Comparison of ENCODE assay signal across 8 cellular contexts in genomic region chr22:23956301-23956900, GRCh38. TPM values are rescaled to one million over a fixed set of nuclear protein-coding genes. Genes with fewer than 3 reads are reported as not detected.
A peak's percentile ranks its signal among the peaks of the same experiment; 100 is the strongest.
DNase-seq lines count a peak whose midpoint lies in the region; ATAC-seq and TF ChIP-seq lines count a peak whose summit lies in the region.
"Not testable (repeated sequence)": the region's sequence is repeated elsewhere in the genome, so short reads cannot be mapped to it uniquely, and the experiment has no call there.
"Had no signal": no experiment of that assay in that cellular context is flagged by ENCODE, and none has a peak within 500 bp of the region (broad histone marks: within the 10 kb centered on the region; RNA-seq: fewer than 3 reads in every experiment).

No MANE protein-coding gene starts in this region.

- peak; percentile 67 to 83 (median 76) for ATAC-seq in right lobe of liver

- 15% methylated on average over 12 of the region's 12 CpGs for WGBS in right lobe of liver (ENCODE audit: insufficient coverage, low coverage, low lambda C conversion rate, missing lambda C conversion rate)

- not testable (repeated sequence) for TF ChIP-seq POLR2A in erythroblast (IDR thresholded peaks at IDR 0.05; ENCODE audit: low read length); right lobe of liver (IDR thresholded peaks at IDR 0.05)

- not testable (repeated sequence) for H3K9me3 ChIP-seq in right lobe of liver

- not testable (repeated sequence) for H3K4me3 ChIP-seq in right lobe of liver

- H3K27me3 ChIP-seq in right lobe of liver = not testable (repeated sequence)

- H3K36me3 ChIP-seq in right lobe of liver = not testable (repeated sequence)

- not testable (repeated sequence) for H3K27ac ChIP-seq in right lobe of liver

- H3K4me1 ChIP-seq in right lobe of liver = not testable (repeated sequence)

- intact Hi-C loops in right lobe of liver (cut with DNase I) = not testable (repeated sequence)

- TF ChIP-seq CTCF in GM12874 (IDR thresholded peaks at IDR 0.05; ENCODE audit: insufficient read depth, low read depth, low read length) (peak; percentile 78), right lobe of liver (IDR thresholded peaks at IDR 0.05) (peak; percentile 76 to 92 (median 77))

- DNase-seq in NCI-H1105 treated with DMSO at 0.1 percent for 48 hours (lab: John Stamatoyannopoulos, UW) (peak; percentile 51), SKM-1 treated with dmso at 0.1 percent for 144 hours (lab: John Stamatoyannopoulos, UW; ENCODE audit: unreplicated experiment) (peak; percentile 31), erythroblast (lab: John Stamatoyannopoulos, UW) (peak; percentile 69 to 87), right lobe of liver (peak; percentile 51 to 76 (median 59))
- DNase-seq in activated T-helper 1 cell treated with anti-CD3 and anti-CD28 coated beads, Interleukin-2, amount 50 U/mL, for 16 hours (ENCODE audit: low read depth in 1 of 2, low spot score in 1 of 2) = peak; percentile 44 to 64
- DNase-seq in stimulated activated CD4-positive, alpha-beta T cell treated with anti-CD3 and anti-CD28 coated beads, Interleukin-15, amount 100 ng/mL, for 24 hours = peak; percentile 85

RNA-seq across cellular contexts. Expression of gene GSTT2B, which starts 4.6 kb away (rescaled TPM):
- total RNA-seq in right lobe of liver = 10 to 100 TPM in 2 of 6 experiments, 1 to 10 TPM in 2, under 1 TPM in 1, not detected in 1; 0.50 to 23.7 (median 3.4) TPM

RNA-seq across cellular contexts. Expression of gene DDTL, which starts 10.3 kb away (rescaled TPM):
- 1 to 10 TPM in 2 of 6 experiments, not detected in 4; 3.5 to 7.1 TPM for total RNA-seq in right lobe of liver

RNA-seq across cellular contexts. Expression of gene DDT, which starts 17.8 kb away (rescaled TPM):
- 100 to 1,000 TPM; 198 to 587 (median 295) TPM for total RNA-seq in right lobe of liver

RNA-seq across cellular contexts. Expression of gene GSTT2, which starts 23.5 kb away (rescaled TPM):
- under 1 TPM in 1 of 6 experiments, not detected in 5; 0.76 TPM for total RNA-seq in right lobe of liver
- total RNA-seq: skeletal muscle tissue had no signal

RNA-seq across cellular contexts. Expression of gene GSTT4, which starts 48.9 kb away (rescaled TPM):
- total RNA-seq in right lobe of liver = not detected
- total RNA-seq: skeletal muscle tissue had no signal

Comparison
In these comparisons a context has a peak if more than half of its experiments do, and no peak if none do; other contexts are left out.
1. DNase-seq: peak in every context shown above with its lines; median percentile 85 in stimulated activated CD4-positive, alpha-beta T cell treated with anti-CD3 and anti-CD28 coated beads, Interleukin-15, amount 100 ng/mL, for 24 hours; 78 in erythroblast; 59 in right lobe of liver; 54 in activated T-helper 1 cell treated with anti-CD3 and anti-CD28 coated beads, Interleukin-2, amount 50 U/mL, for 16 hours; 51 in NCI-H1105 treated with DMSO at 0.1 percent for 48 hours; 31 in SKM-1 treated with dmso at 0.1 percent for 144 hours.